1 cellular context compared by ENCODE assay signal in genomic region chr19:43596842-43597461, GRCh38.
TF ChIP-seq lines count a peak whose summit lies in the region.

No MANE protein-coding gene starts in this region.

TF ChIP-seq in IMR-90, 13 proteins besides CTCF, POLR2A, EP300 and RAD21:
- TF ChIP-seq BHLHE40 (IDR thresholded peaks at IDR 0.05; ENCODE audit: low read depth, low read length) (no peak), NFE2L2 (IDR thresholded peaks at IDR 0.05; ENCODE audit: low read depth, low read length) (no peak), SMC3 (IDR thresholded peaks at IDR 0.05; ENCODE audit: low read depth, low read length) (no peak), CEBPB (IDR thresholded peaks at IDR 0.05; ENCODE audit: low read depth, low read length) (no peak), CHD1 (IDR thresholded peaks at IDR 0.05; ENCODE audit: low read depth, low read length) (no peak), RCOR1 (IDR thresholded peaks at IDR 0.05; ENCODE audit: insufficient replicate concordance, low read length) (no peak), FOS (IDR thresholded peaks at IDR 0.05; ENCODE audit: low read depth, low read length) (no peak), MAFK (IDR thresholded peaks at IDR 0.05; ENCODE audit: low read depth, low read length) (no peak), MAZ (IDR thresholded peaks at IDR 0.05; ENCODE audit: borderline replicate concordance, low read depth, low read length) (no peak), RFX5 (IDR thresholded peaks at IDR 0.05; ENCODE audit: low read depth, low read length) (no peak), MXI1 (IDR thresholded peaks at IDR 0.05; ENCODE audit: borderline replicate concordance, low read depth, low read length) (no peak)
- TF ChIP-seq, protein P1, sequence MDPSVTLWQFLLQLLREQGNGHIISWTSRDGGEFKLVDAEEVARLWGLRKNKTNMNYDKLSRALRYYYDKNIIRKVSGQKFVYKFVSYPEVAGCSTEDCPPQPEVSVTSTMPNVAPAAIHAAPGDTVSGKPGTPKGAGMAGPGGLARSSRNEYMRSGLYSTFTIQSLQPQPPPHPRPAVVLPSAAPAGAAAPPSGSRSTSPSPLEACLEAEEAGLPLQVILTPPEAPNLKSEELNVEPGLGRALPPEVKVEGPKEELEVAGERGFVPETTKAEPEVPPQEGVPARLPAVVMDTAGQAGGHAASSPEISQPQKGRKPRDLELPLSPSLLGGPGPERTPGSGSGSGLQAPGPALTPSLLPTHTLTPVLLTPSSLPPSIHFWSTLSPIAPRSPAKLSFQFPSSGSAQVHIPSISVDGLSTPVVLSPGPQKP (IDR thresholded peaks at IDR 0.05; ENCODE audit: borderline replicate concordance, low read depth, low read length) = no peak
- TF ChIP-seq, protein P2, sequence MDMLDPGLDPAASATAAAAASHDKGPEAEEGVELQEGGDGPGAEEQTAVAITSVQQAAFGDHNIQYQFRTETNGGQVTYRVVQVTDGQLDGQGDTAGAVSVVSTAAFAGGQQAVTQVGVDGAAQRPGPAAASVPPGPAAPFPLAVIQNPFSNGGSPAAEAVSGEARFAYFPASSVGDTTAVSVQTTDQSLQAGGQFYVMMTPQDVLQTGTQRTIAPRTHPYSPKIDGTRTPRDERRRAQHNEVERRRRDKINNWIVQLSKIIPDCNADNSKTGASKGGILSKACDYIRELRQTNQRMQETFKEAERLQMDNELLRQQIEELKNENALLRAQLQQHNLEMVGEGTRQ (IDR thresholded peaks at IDR 0.05; ENCODE audit: low read depth, low read length) = no peak
